ENCODE assay signal across 8 cellular contexts in genomic region chr18:14458009-14458945, GRCh38.
DNase-seq lines count a peak whose midpoint lies in the region; ATAC-seq and TF ChIP-seq lines count a peak whose summit lies in the region.
"Not testable (repeated sequence)": the region's sequence is repeated elsewhere in the genome, so short reads cannot be mapped to it uniquely, and the experiment has no call there.

No MANE protein-coding gene starts in this region.

- CTCF ChIA-PET in T-cell (lab: Charles Lee), result not testable (repeated sequence)
- CTCF ChIA-PET in mammary epithelial cell (lab: Charles Lee; ENCODE audit: low non-redundant PET), result interaction anchor here (0.6 kb wide), 1 partner anchor 901 kb away, joined by 4 read pairs; no protein-coding TSS in a partner anchor

- H3K4me2 ChIP-seq in mammary epithelial cell (ENCODE audit: insufficient read depth, low read depth, low read length), result peak overlapping the region; percentile 35

- not testable (repeated sequence) for H3K79me2 ChIP-seq in mammary epithelial cell (ENCODE audit: insufficient read depth, low read length)

- not testable (repeated sequence) for H3K9me3 ChIP-seq in mammary epithelial cell (replicated peaks; ENCODE audit: insufficient read depth, low read length); iPS-18c (ENCODE audit: control insufficient read depth, insufficient read depth, low read length); sigmoid colon

- H3K4me3 ChIP-seq in mammary epithelial cell (replicated peaks in 1 of 3; ENCODE audit: insufficient read depth in 1 of 3, low read depth in 2 of 3, low read length in 3 of 3) (peak overlapping the region in 1 of 3 experiments; percentile 28), iPS-18c (ENCODE audit: insufficient read depth, low read depth, low read length) (peak overlapping the region; percentile 28; the same call in 1 of the 2 replicates), sigmoid colon (peak overlapping the region in 3 of 4 donors; percentile 32 to 46 (median 43))

- H3K36me3 Mint-ChIP-seq in T-cell, result not testable (repeated sequence)

- not testable (repeated sequence) for H3K27me3 Mint-ChIP-seq in T-cell

- H4K20me1 ChIP-seq in mammary epithelial cell (ENCODE audit: insufficient read depth, low read length), result not testable (repeated sequence)

- not testable (repeated sequence) for TF ChIP-seq EP300 in sigmoid colon (IDR thresholded peaks at IDR 0.05)

- in situ Hi-C loops in mammary epithelial cell (cut with MboI; ENCODE audit: low sequenced_read_pairs in 2 of 2), result not testable (repeated sequence)

- POLR2A ChIA-PET in T-cell (lab: Charles Lee), result not testable (repeated sequence)

- not testable (repeated sequence) for BruUV-seq in mammary epithelial cell (replicated peaks; lab: Mats Ljungman, UMichigan)

- H3K27me3 ChIP-seq in mammary epithelial cell (ENCODE audit: insufficient read depth, low read length); sigmoid colon: not testable (repeated sequence)

- H3K4me1 ChIP-seq in mammary epithelial cell (ENCODE audit: insufficient read depth, low read length); sigmoid colon: not testable (repeated sequence)

- H3K36me3 ChIP-seq in mammary epithelial cell (ENCODE audit: insufficient read depth, low read length); sigmoid colon: not testable (repeated sequence)

- TF ChIP-seq CTCF in GM20000 (IDR thresholded peaks at IDR 0.05; ENCODE audit: extremely low read depth, missing control alignments), result peak; percentile 47
- TF ChIP-seq CTCF in mammary epithelial cell (conservative IDR thresholded peaks at IDR 0.05 in 1 of 2, IDR thresholded peaks at IDR 0.05 in 1 of 2; ENCODE audit: extremely low read depth in 1 of 2, insufficient read depth in 1 of 2, low read depth in 1 of 2, low read length in 2 of 2), result peak in 1 of 2 donors; percentile 33
- peak in 3 of 4 experiments; percentile 27 to 62 (median 60) for TF ChIP-seq CTCF in sigmoid colon (IDR thresholded peaks at IDR 0.05)

- H2AFZ ChIP-seq in mammary epithelial cell (ENCODE audit: low read depth, low read length), result peak overlapping the region; percentile 33

- H3K27ac Mint-ChIP-seq in T-cell, result not testable (repeated sequence)

- H3K4me1 Mint-ChIP-seq in T-cell, result not testable (repeated sequence)

- ATAC-seq in T-cell (replicated peaks in 1 of 4), result peak in 2 of 4 experiments; percentile 40 to 66

- H3K9ac ChIP-seq in mammary epithelial cell (ENCODE audit: insufficient read depth, low read length), result not testable (repeated sequence)

- H3K27ac ChIP-seq in mammary epithelial cell (ENCODE audit: insufficient read depth, low read depth, low read length); sigmoid colon: not testable (repeated sequence)

- WGBS in mammary epithelial cell (ENCODE audit: low coverage, missing lambda C conversion rate), result 47% methylated on average over 27 of the region's 62 CpGs
- WGBS in sigmoid colon, 2 donors, result 9 to 13% methylated on average over 62 of the region's 62 CpGs

- DNase-seq in AG20443 (ENCODE audit: low spot score) (peak; percentile 4), T-cell (peak; percentile 32 to 75 (median 60)), activated T-cell treated with anti-CD3 and anti-CD28 coated beads for 1 hour (ENCODE audit: low read depth) (peak; percentile 54), mammary epithelial cell (peak; percentile 14), sigmoid colon (peak; percentile 69)
- not testable (repeated sequence) for DNase-seq in GM20000 (ENCODE audit: low spot score)
- peak; percentile 29 to 46 for DNase-seq in stimulated activated CD8-positive, alpha-beta memory T cell treated with anti-CD3 and anti-CD28 coated beads, Interleukin-4, amount 100 ng/mL, for 4 hours (ENCODE audit: low read depth in 2 of 2, low spot score in 1 of 2)

- intact Hi-C loops in mammary epithelial cell (cut with micrococcal nuclease); sigmoid colon (cut with DNase I): not testable (repeated sequence)

- dilution Hi-C loops in mammary epithelial cell (cut with HindIII; ENCODE audit: low sequenced_read_pairs), result not testable (repeated sequence)

- TF ChIP-seq POLR2A in sigmoid colon (IDR thresholded peaks at IDR 0.05), result not testable (repeated sequence)

- not testable (repeated sequence) for H3K9me3 Mint-ChIP-seq in T-cell

- peak overlapping the region; percentile 67 for H3K4me3 Mint-ChIP-seq in T-cell
